1 cellular context compared by ENCODE assay signal in genomic region chr17:74454197-74455024, GRCh38.
TF ChIP-seq lines count a peak whose summit lies in the region.

No MANE protein-coding gene starts in this region.

TF ChIP-seq in HepG2, 621 proteins besides CTCF, POLR2A, EP300 and RAD21 (continued from another document):
- TF ChIP-seq GPN1 (CRISPR knock-in tag; IDR thresholded peaks at IDR 0.05; ENCODE audit: borderline replicate concordance): no peak
- no peak for TF ChIP-seq MBNL3 (CRISPR knock-in tag; conservative IDR thresholded peaks at IDR 0.05)
- TF ChIP-seq POGK (CRISPR knock-in tag; conservative IDR thresholded peaks at IDR 0.05): peak; percentile 77
- 0 out of 2 replicates have a peak, but pooled peaks have one; percentile 32 for TF ChIP-seq ARHGAP35 (CRISPR knock-in tag; IDR thresholded peaks at IDR 0.05; ENCODE audit: borderline replicate concordance)
- peak; percentile 51 for TF ChIP-seq RBM39 (IDR thresholded peaks at IDR 0.05; ENCODE audit: low read depth, low read length, poor library complexity, severe bottlenecking)
- TF ChIP-seq E2F5 (CRISPR knock-in tag; conservative IDR thresholded peaks at IDR 0.05): 0 out of 2 replicates have a peak, but pooled peaks have one; percentile 38
- TF ChIP-seq SP140L (CRISPR knock-in tag; IDR thresholded peaks at IDR 0.05; ENCODE audit: borderline replicate concordance): no peak
- 0 out of 2 replicates have a peak, but pooled peaks have one; percentile 49 for TF ChIP-seq NR0B2 (CRISPR knock-in tag; IDR thresholded peaks at IDR 0.05)
- no peak for TF ChIP-seq PAF1 (CRISPR knock-in tag; IDR thresholded peaks at IDR 0.05)
- no peak for TF ChIP-seq ZKSCAN5 (CRISPR knock-in tag; IDR thresholded peaks at IDR 0.05)
- peak; percentile 69; the same call in 1 of the 2 replicates for TF ChIP-seq ZZZ3 (CRISPR knock-in tag; IDR thresholded peaks at IDR 0.05; ENCODE audit: borderline replicate concordance)
- 0 out of 2 replicates have a peak, but pooled peaks have one; percentile 59 for TF ChIP-seq ZNF691 (CRISPR knock-in tag; IDR thresholded peaks at IDR 0.05; ENCODE audit: borderline replicate concordance, low read depth)
- no peak for TF ChIP-seq ZFP41 (CRISPR knock-in tag; IDR thresholded peaks at IDR 0.05; ENCODE audit: borderline replicate concordance)
